ENCODE assay signal across 8 cellular contexts in genomic region chr1:87449348-87449963, GRCh38.
DNase-seq lines count a peak whose midpoint lies in the region; ATAC-seq lines count a peak whose summit lies in the region.

No MANE protein-coding gene starts in this region.

- ATAC-seq in HG02852 (IDR thresholded peaks at IDR 0.05; ENCODE audit: unreplicated experiment) = peak; percentile 88

- H3K27ac Mint-ChIP-seq in activated naive CD4-positive, alpha-beta T cell treated with anti-CD3 and anti-CD28 coated beads, Interleukin-2, amount 10 ng/mL, durations not matched to agents 7 days and 5 days = no peak overlapping the region

- no peak overlapping the region for H3K27ac ChIP-seq in epithelial cell of prostate

- H3K4me3 Mint-ChIP-seq in activated naive CD4-positive, alpha-beta T cell treated with anti-CD3 and anti-CD28 coated beads, Interleukin-2, amount 10 ng/mL, durations not matched to agents 7 days and 5 days = no peak overlapping the region

- in situ Hi-C loops in ACHN (cut with HindIII; ENCODE audit: low pct_ligation_motif_present, low pct_unique_long_range_greater_than_20kb, low sequenced_read_pairs) = no loop called here

- peaks cover 7% of the 10 kb centered on the region for H3K9me3 Mint-ChIP-seq in activated naive CD4-positive, alpha-beta T cell treated with anti-CD3 and anti-CD28 coated beads, Interleukin-2, amount 10 ng/mL, durations not matched to agents 7 days and 5 days

- CTCF ChIA-PET in activated naive CD4-positive, alpha-beta T cell treated with anti-CD3 and anti-CD28 coated beads, Interleukin-2, amount 10 ng/mL, durations not matched to agents 7 days and 5 days (lab: Charles Lee) = no interaction called here

- no peaks in the 10 kb centered on the region for H3K4me1 Mint-ChIP-seq in activated naive CD4-positive, alpha-beta T cell treated with anti-CD3 and anti-CD28 coated beads, Interleukin-2, amount 10 ng/mL, durations not matched to agents 7 days and 5 days

- no peaks in the 10 kb centered on the region for H3K36me3 Mint-ChIP-seq in activated naive CD4-positive, alpha-beta T cell treated with anti-CD3 and anti-CD28 coated beads, Interleukin-2, amount 10 ng/mL, durations not matched to agents 7 days and 5 days

- H3K27me3 Mint-ChIP-seq in activated naive CD4-positive, alpha-beta T cell treated with anti-CD3 and anti-CD28 coated beads, Interleukin-2, amount 10 ng/mL, durations not matched to agents 7 days and 5 days = no peaks in the 10 kb centered on the region

- DNase-seq in activated CD4-positive, alpha-beta T cell treated with anti-CD3 and anti-CD28 coated beads for 48 hours = peak; percentile 33
- DNase-seq in activated CD4-positive, alpha-beta T cell treated with anti-CD3 and anti-CD28 coated beads, Interleukin-2, amount 50 U/mL, for 4 hours = no peak
- DNase-seq in NCI-H446 treated with DMSO at 0.1 percent for 48 hours (lab: John Stamatoyannopoulos, UW) (peak; percentile 51), epithelial cell of prostate (ENCODE audit: low read depth, low spot score) (peak; percentile 22), ACHN (no peak)
- peak; percentile 53 for DNase-seq in stimulated activated CD4-positive, alpha-beta T cell treated with anti-CD3 and anti-CD28 coated beads, Interleukin-4, amount 100 ng/mL, for 24 hours
- no peak for DNase-seq in activated naive CD4-positive, alpha-beta T cell treated with anti-CD3 and anti-CD28 coated beads, Interleukin-2, amount 10 ng/mL, durations not matched to agents 7 days and 5 days

Comparison
In these comparisons a context has a peak if more than half of its experiments do, and no peak if none do; other contexts are left out.
1. DNase-seq: peak in activated CD4-positive, alpha-beta T cell treated with anti-CD3 and anti-CD28 coated beads for 48 hours (single experiment), NCI-H446 treated with DMSO at 0.1 percent for 48 hours (single experiment), epithelial cell of prostate (single experiment) and stimulated activated CD4-positive, alpha-beta T cell treated with anti-CD3 and anti-CD28 coated beads, Interleukin-4, amount 100 ng/mL, for 24 hours (single experiment); none in activated CD4-positive, alpha-beta T cell treated with anti-CD3 and anti-CD28 coated beads, Interleukin-2, amount 50 U/mL, for 4 hours (0 of 2), activated naive CD4-positive, alpha-beta T cell treated with anti-CD3 and anti-CD28 coated beads, Interleukin-2, amount 10 ng/mL, durations not matched to agents 7 days and 5 days (single experiment) and ACHN (single experiment).